37 cellular contexts compared by ENCODE assay signal in genomic region chr6:46645265-46645664, GRCh38. TPM values are rescaled to one million over a fixed set of nuclear protein-coding genes. Genes with fewer than 3 reads are reported as not detected.
"Had no signal": no experiment of that assay in that cellular context is flagged by ENCODE, and none has a peak within 500 bp of the region (broad histone marks: within the 10 kb centered on the region; RNA-seq: fewer than 3 reads in every experiment).

No MANE protein-coding gene starts in this region.

- H3K4me2 ChIP-seq: PC-9 had no signal

- H3K36me3 ChIP-seq: brain microvascular endothelial cell had no signal

- H3K27me3 ChIP-seq: brain microvascular endothelial cell had no signal

- ATAC-seq: activated CD8-positive, alpha-beta memory T cell treated with anti-CD3 and anti-CD28 coated beads, Interleukin-2, amount 10 ng/mL, durations not matched to agents 7 days and 5 days; activated T-cell treated with anti-CD3 and anti-CD28 coated beads, Interleukin-2, amount 50 U/mL, for 72 hours; activated T-helper 17 cell treated with anti-CD3 and anti-CD28 coated beads, Interleukin-2, amount 50 U/mL, for 72 hours; Right ventricle myocardium inferior; SK-N-SH treated with all-trans-retinoic acid at 6 μM for 48 hours had no signal

- H3K27ac ChIP-seq: brain microvascular endothelial cell, PC-9, RWPE1, VCaP had no signal

- H2AFZ ChIP-seq: PC-9 had no signal

- H3K4me3 ChIP-seq: PC-9 had no signal

- DNase-seq: activated B cell treated with CpG ODN at 0.5 μM for 24 hours; activated CD4-positive, alpha-beta memory T cell treated with anti-CD3 and anti-CD28 coated beads, Interleukin-2, amount 10 ng/mL, durations not matched to agents 7 days and 5 days; activated CD4-positive, alpha-beta T cell treated with anti-CD3 and anti-CD28 coated beads for 4 hours; activated CD4-positive, CD25-positive, alpha-beta regulatory T cell treated with anti-CD3 and anti-CD28 coated beads, Interleukin-2, amount 50 U/mL, for 72 hours; activated CD8-positive, alpha-beta memory T cell treated with anti-CD3 and anti-CD28 coated beads for 24 hours; activated CD8-positive, alpha-beta memory T cell treated with anti-CD3 and anti-CD28 coated beads, Interleukin-2, amount 10 ng/mL, durations not matched to agents 7 days and 5 days; activated CD8-positive, alpha-beta memory T cell treated with anti-CD3 and anti-CD28 coated beads, Interleukin-2, amount 50 U/mL, for 48 hours; activated effector memory CD4-positive, alpha-beta T cell treated with anti-CD3 and anti-CD28 coated beads, Interleukin-2, amount 50 U/mL, for 16 hours; activated naive CD4-positive, alpha-beta T cell; activated naive CD4-positive, alpha-beta T cell treated with anti-CD3 and anti-CD28 coated beads, Interleukin-2, amount 50 U/mL, for 16 hours; activated naive CD8-positive, alpha-beta T cell treated with anti-CD3 and anti-CD28 coated beads for 36 hours; activated T-cell treated with anti-CD3 and anti-CD28 coated beads, Interleukin-2, amount 50 U/mL, for 72 hours; amniotic stem cell; aorta; brain microvascular endothelial cell; KG1; NCI-H1436 treated with DMSO at 0.1 percent for 48 hours; NCI-H1694 treated with DMSO at 0.1 percent for 48 hours; NCI-H2081; NCI-H2171 treated with DMSO at 0.1 percent for 48 hours; NCI-H2227 treated with DMSO at 0.1 percent for 48 hours; NCI-H446; NCI-H510A treated with DMSO at 0.1 percent for 48 hours; NCI-H526 treated with DMSO at 0.1 percent for 48 hours; NCI-H774; PC-9; SIG-M5; SW 1271; T-helper 1 cell; T-helper 2 cell; T-helper 9 cell had no signal

RNA-seq across cellular contexts. Expression of gene CYP39A1, which starts 7.4 kb away (rescaled TPM):
- total RNA-seq: activated B cell treated with CpG ODN at 0.5 μM for 24 hours; activated CD4-positive, alpha-beta memory T cell treated with anti-CD3 and anti-CD28 coated beads, Interleukin-2, amount 10 ng/mL, durations not matched to agents 7 days and 5 days; activated CD8-positive, alpha-beta memory T cell treated with anti-CD3 and anti-CD28 coated beads, Interleukin-2, amount 10 ng/mL, durations not matched to agents 7 days and 5 days; activated naive CD8-positive, alpha-beta T cell treated with anti-CD3 and anti-CD28 coated beads for 36 hours; activated T-cell treated with anti-CD3 and anti-CD28 coated beads, Interleukin-2, amount 50 U/mL, for 72 hours; activated T-helper 17 cell treated with anti-CD3 and anti-CD28 coated beads, Interleukin-2, amount 50 U/mL, for 72 hours; LHCN-M2 had no signal

RNA-seq across cellular contexts. Expression of gene SLC25A27, which starts 7.5 kb away (rescaled TPM):
- total RNA-seq: activated CD4-positive, alpha-beta memory T cell treated with anti-CD3 and anti-CD28 coated beads, Interleukin-2, amount 10 ng/mL, durations not matched to agents 7 days and 5 days had no signal

RNA-seq across cellular contexts. Expression of gene TDRD6, which starts 42.4 kb away (rescaled TPM):
- total RNA-seq: activated B cell treated with CpG ODN at 0.5 μM for 24 hours; activated CD4-positive, alpha-beta memory T cell treated with anti-CD3 and anti-CD28 coated beads, Interleukin-2, amount 10 ng/mL, durations not matched to agents 7 days and 5 days; activated CD8-positive, alpha-beta memory T cell treated with anti-CD3 and anti-CD28 coated beads, Interleukin-2, amount 10 ng/mL, durations not matched to agents 7 days and 5 days; activated naive CD8-positive, alpha-beta T cell treated with anti-CD3 and anti-CD28 coated beads for 36 hours; activated T-cell treated with anti-CD3 and anti-CD28 coated beads, Interleukin-2, amount 50 U/mL, for 72 hours; activated T-helper 17 cell treated with anti-CD3 and anti-CD28 coated beads, Interleukin-2, amount 50 U/mL, for 72 hours; LHCN-M2 had no signal
